1 cellular context compared by ENCODE assay signal in genomic region chr17:82092995-82093751, GRCh38.
TF ChIP-seq lines count a peak whose summit lies in the region.

No MANE protein-coding gene starts in this region.

TF ChIP-seq in GM23338, 12 proteins besides CTCF, POLR2A, EP300 and RAD21 (continued from another document):
- TF ChIP-seq REST (IDR thresholded peaks at IDR 0.05; ENCODE audit: unreplicated experiment) (no peak), EZH2 (IDR thresholded peaks at IDR 0.05; ENCODE audit: low read depth, unreplicated experiment) (no peak), ZNF114 (CRISPR knock-in tag; IDR thresholded peaks at IDR 0.05) (no peak), ZNF462 (CRISPR knock-in tag; IDR thresholded peaks at IDR 0.05) (no peak), CREB1 (CRISPR knock-in tag; IDR thresholded peaks at IDR 0.05; ENCODE audit: low read depth) (no peak), ETS1 (IDR thresholded peaks at IDR 0.05) (no peak), STAT1 (IDR thresholded peaks at IDR 0.05; ENCODE audit: unreplicated experiment) (no peak), EZH2phosphoT487 (IDR thresholded peaks at IDR 0.05; ENCODE audit: unreplicated experiment) (no peak), ZNF331 (CRISPR knock-in tag; IDR thresholded peaks at IDR 0.05; ENCODE audit: low read depth) (no peak)
